ENCODE assay signal across 1 cellular context in the genomic region with DNA sequence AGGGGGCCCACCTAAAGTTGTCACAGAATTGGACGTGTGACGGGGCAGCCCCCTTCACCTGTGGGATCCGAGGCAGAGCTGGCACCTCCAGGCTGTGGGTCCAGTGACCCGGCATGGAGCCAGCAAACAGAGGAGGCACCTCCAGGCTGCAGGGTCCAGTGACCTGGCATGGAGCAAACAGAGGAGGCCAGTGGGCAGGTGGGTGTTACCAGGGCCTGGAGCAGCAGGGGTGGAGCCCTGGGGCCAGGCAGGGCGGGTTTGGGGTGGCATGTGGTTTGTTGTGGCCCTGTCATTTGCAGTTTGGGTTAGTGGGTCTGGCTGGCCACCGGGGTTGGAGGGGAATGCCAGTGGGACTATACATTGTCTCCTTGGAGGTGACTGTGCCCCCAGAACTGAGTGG.
TF ChIP-seq lines count a peak whose summit lies in the region.

No MANE protein-coding gene starts in this region.

TF ChIP-seq in HepG2, 621 proteins besides CTCF, POLR2A, EP300 and RAD21 (continued from another document):
- TF ChIP-seq, protein P1, sequence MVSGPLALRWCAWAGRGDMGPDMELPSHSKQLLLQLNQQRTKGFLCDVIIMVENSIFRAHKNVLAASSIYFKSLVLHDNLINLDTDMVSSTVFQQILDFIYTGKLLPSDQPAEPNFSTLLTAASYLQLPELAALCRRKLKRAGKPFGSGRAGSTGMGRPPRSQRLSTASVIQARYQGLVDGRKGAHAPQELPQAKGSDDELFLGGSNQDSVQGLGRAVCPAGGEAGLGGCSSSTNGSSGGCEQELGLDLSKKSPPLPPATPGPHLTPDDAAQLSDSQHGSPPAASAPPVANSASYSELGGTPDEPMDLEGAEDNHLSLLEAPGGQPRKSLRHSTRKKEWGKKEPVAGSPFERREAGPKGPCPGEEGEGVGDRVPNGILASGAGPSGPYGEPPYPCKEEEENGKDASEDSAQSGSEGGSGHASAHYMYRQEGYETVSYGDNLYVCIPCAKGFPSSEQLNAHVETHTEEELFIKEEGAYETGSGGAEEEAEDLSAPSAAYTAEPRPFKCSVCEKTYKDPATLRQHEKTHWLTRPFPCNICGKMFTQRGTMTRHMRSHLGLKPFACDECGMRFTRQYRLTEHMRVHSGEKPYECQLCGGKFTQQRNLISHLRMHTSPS (CRISPR knock-in tag; IDR thresholded peaks at IDR 0.05; ENCODE audit: low read depth): 0 out of 2 replicates have a peak, but pooled peaks have one; percentile 31
